Comparison of ENCODE assay signal across 8 cellular contexts in genomic region chrX:39855748-39856129, GRCh38.
A peak's percentile ranks its signal among the peaks of the same experiment; 100 is the strongest.
DNase-seq lines count a peak whose midpoint lies in the region; ATAC-seq and TF ChIP-seq lines count a peak whose summit lies in the region.

No MANE protein-coding gene starts in this region.

- CTCF ChIA-PET in SK-N-SH (lab: Yijun Ruan, JAX), result no interaction called here
- CTCF ChIA-PET in activated naive CD4-positive, alpha-beta T cell treated with anti-CD3 and anti-CD28 coated beads, Interleukin-2, amount 10 ng/mL, durations not matched to agents 7 days and 5 days (lab: Charles Lee), result interaction anchor here (1.7 kb wide), 1 partner anchor 18 kb away, joined by 6 read pairs; no protein-coding TSS in a partner anchor

- no peaks in the 10 kb centered on the region for H3K36me3 ChIP-seq in SK-N-SH (replicated peaks in 1 of 2; ENCODE audit: control insufficient read depth in 1 of 2, insufficient read depth in 2 of 2, low read length in 1 of 2)
- H3K36me3 ChIP-seq in mucosa of rectum (ENCODE audit: control insufficient read depth in 2 of 2, insufficient read depth in 2 of 2, low read length in 2 of 2), result no peaks in the 10 kb centered on the region
- no peaks in the 10 kb centered on the region for H3K36me3 ChIP-seq in vagina

- peaks cover 8% of the 10 kb centered on the region for H3K36me3 Mint-ChIP-seq in activated naive CD4-positive, alpha-beta T cell treated with anti-CD3 and anti-CD28 coated beads, Interleukin-2, amount 10 ng/mL, durations not matched to agents 7 days and 5 days

- H3K9me3 ChIP-seq in SK-N-SH (no peaks in the 10 kb centered on the region), mucosa of rectum (ENCODE audit: control insufficient read depth in 2 of 2, low read length in 2 of 2) (peaks cover 0 to 3% of the 10 kb centered on the region in 2 donors), vagina (no peaks in the 10 kb centered on the region)

- H4K20me1 ChIP-seq in SK-N-SH (ENCODE audit: insufficient read depth), result no peaks in the 10 kb centered on the region

- intact Hi-C loops in vagina (cut with DNase I), result no loop called here

- H3K4me2 ChIP-seq in SK-N-SH, result no peak overlapping the region

- no peak overlapping the region for H2AFZ ChIP-seq in SK-N-SH (ENCODE audit: low read depth)

- H3K4me1 Mint-ChIP-seq in activated naive CD4-positive, alpha-beta T cell treated with anti-CD3 and anti-CD28 coated beads, Interleukin-2, amount 10 ng/mL, durations not matched to agents 7 days and 5 days, result peaks cover 72% of the 10 kb centered on the region

- POLR2A ChIA-PET in SK-N-SH (lab: Yijun Ruan, JAX), result no interaction called here

- TF ChIP-seq POLR2A in vagina (IDR thresholded peaks at IDR 0.05), result no peak

- no peaks in the 10 kb centered on the region for H3K27me3 Mint-ChIP-seq in activated naive CD4-positive, alpha-beta T cell treated with anti-CD3 and anti-CD28 coated beads, Interleukin-2, amount 10 ng/mL, durations not matched to agents 7 days and 5 days

- no peaks in the 10 kb centered on the region for H3F3A ChIP-seq in SK-N-SH (replicated peaks; ENCODE audit: insufficient read depth)

- H3K79me2 ChIP-seq in SK-N-SH (ENCODE audit: insufficient read depth), result no peaks in the 10 kb centered on the region

- TF ChIP-seq RAD21 in SK-N-SH (IDR thresholded peaks at IDR 0.05; ENCODE audit: low read length), result no peak

- peak; percentile 48 for ATAC-seq in GM21526 (IDR thresholded peaks at IDR 0.05; ENCODE audit: low FRiP score, unreplicated experiment)

- 69% methylated on average over 6 of the region's 10 CpGs for WGBS in SK-N-SH (ENCODE audit: low lambda C conversion rate)

- no peaks in the 10 kb centered on the region for H3K9me3 Mint-ChIP-seq in activated naive CD4-positive, alpha-beta T cell treated with anti-CD3 and anti-CD28 coated beads, Interleukin-2, amount 10 ng/mL, durations not matched to agents 7 days and 5 days

- peak overlapping the region; percentile 84 for H3K4me3 Mint-ChIP-seq in activated naive CD4-positive, alpha-beta T cell treated with anti-CD3 and anti-CD28 coated beads, Interleukin-2, amount 10 ng/mL, durations not matched to agents 7 days and 5 days

- peak overlapping the region; percentile 51; the same call in 1 of the 2 replicates for H3K4me3 ChIP-seq in Jurkat, Clone E6-1 (ENCODE audit: low read length)
- H3K4me3 ChIP-seq in SK-N-SH (ENCODE audit: low read depth in 2 of 2, low read length in 1 of 2) (no peak overlapping the region), mucosa of rectum (ENCODE audit: low read length in 2 of 2) (peak overlapping the region in 1 of 2 donors; percentile 58), vagina (no peak overlapping the region)

- H3K9ac ChIP-seq in SK-N-SH, result no peak overlapping the region
- no peak overlapping the region for H3K9ac ChIP-seq in mucosa of rectum (ENCODE audit: low read depth in 1 of 2, low read length in 2 of 2)

- DNase-seq in DMS 273 treated with DMSO at 0.1 percent for 48 hours (lab: John Stamatoyannopoulos, UW) (peak; percentile 54), SK-N-SH (no peak), vagina (ENCODE audit: extremely low spot score in 2 of 2) (no peak), NCI-H2196 treated with DMSO at 0.1 percent for 48 hours (lab: John Stamatoyannopoulos, UW; ENCODE audit: unreplicated experiment) (no peak)
- DNase-seq in Jurkat, Clone E6-1 (ENCODE audit: low read depth, low spot score), result peak; percentile 66
- DNase-seq in activated naive CD4-positive, alpha-beta T cell treated with anti-CD3 and anti-CD28 coated beads, Interleukin-2, amount 10 ng/mL, durations not matched to agents 7 days and 5 days, result peak; percentile 83

- TF ChIP-seq CTCF in SK-N-SH (IDR thresholded peaks at IDR 0.05) (no peak), vagina (IDR thresholded peaks at IDR 0.05) (no peak)

- H3K27ac ChIP-seq in SK-N-SH (ENCODE audit: low read depth in 2 of 2, low read length in 1 of 2), result no peak overlapping the region
- peak overlapping the region; percentile 19 to 68 for H3K27ac ChIP-seq in mucosa of rectum (ENCODE audit: low read depth in 2 of 2, low read length in 2 of 2)
- no peak overlapping the region for H3K27ac ChIP-seq in vagina

- no peaks in the 10 kb centered on the region; the same call in 1 of the 2 replicates for H3K27me3 ChIP-seq in SK-N-SH (ENCODE audit: insufficient read depth)
- no peaks in the 10 kb centered on the region for H3K27me3 ChIP-seq in mucosa of rectum (ENCODE audit: control insufficient read depth in 2 of 2, insufficient read depth in 2 of 2, low read length in 2 of 2)
- H3K27me3 ChIP-seq in vagina, result no peaks in the 10 kb centered on the region

- H3K4me1 ChIP-seq in SK-N-SH (ENCODE audit: control insufficient read depth in 1 of 2, insufficient read depth in 2 of 2, low read depth in 1 of 2, low read length in 1 of 2) (peaks cover 14 to 35% of the 10 kb centered on the region in 2 experiments; a peak in 2 of 4 replicates), mucosa of rectum (ENCODE audit: control insufficient read depth in 2 of 2, insufficient read depth in 2 of 2, low read length in 2 of 2) (peaks cover 0 to 7% of the 10 kb centered on the region in 2 donors), vagina (no peaks in the 10 kb centered on the region)

- peak overlapping the region; percentile 100 for H3K27ac Mint-ChIP-seq in activated naive CD4-positive, alpha-beta T cell treated with anti-CD3 and anti-CD28 coated beads, Interleukin-2, amount 10 ng/mL, durations not matched to agents 7 days and 5 days

- no peaks in the 10 kb centered on the region for H3K9me2 ChIP-seq in SK-N-SH

- no peak for TF ChIP-seq EP300 in SK-N-SH (IDR thresholded peaks at IDR 0.05; ENCODE audit: borderline replicate concordance in 1 of 2, low read depth in 1 of 2, low read length in 1 of 2)

TF ChIP-seq in SK-N-SH, 30 proteins besides CTCF, POLR2A, EP300 and RAD21:
- no peak for TF ChIP-seq TEAD4 (IDR thresholded peaks at IDR 0.05; ENCODE audit: borderline replicate concordance, insufficient read depth)
- TF ChIP-seq CHD2 (IDR thresholded peaks at IDR 0.05; ENCODE audit: low read length, partially characterized antibody), result no peak
- TF ChIP-seq FOSL2 (IDR thresholded peaks at IDR 0.05; ENCODE audit: borderline replicate concordance, low read depth), result peak; percentile 20; the same call in 1 of the 2 replicates
- no peak for TF ChIP-seq YY1 (IDR thresholded peaks at IDR 0.05; ENCODE audit: low read depth)
- no peak for TF ChIP-seq RXRA (IDR thresholded peaks at IDR 0.05; ENCODE audit: borderline replicate concordance, low read depth)
- TF ChIP-seq JUND (IDR thresholded peaks at IDR 0.05), result no peak
- TF ChIP-seq PBX3 (IDR thresholded peaks at IDR 0.05), result no peak
- TF ChIP-seq RFX5 (IDR thresholded peaks at IDR 0.05; ENCODE audit: low read length), result peak; percentile 63; the same call in 1 of the 2 replicates
- TF ChIP-seq MEF2A (IDR thresholded peaks at IDR 0.05; ENCODE audit: borderline replicate concordance, low read depth), result peak; percentile 66; the same call in 1 of the 2 replicates
- no peak for TF ChIP-seq NRF1 (IDR thresholded peaks at IDR 0.05; ENCODE audit: low read depth, low read length)

Comparison
In these comparisons a context has a peak if more than half of its experiments do, and no peak if none do; other contexts are left out.
1. DNase-seq: peak in DMS 273 treated with DMSO at 0.1 percent for 48 hours (single experiment), Jurkat, Clone E6-1 (single experiment) and activated naive CD4-positive, alpha-beta T cell treated with anti-CD3 and anti-CD28 coated beads, Interleukin-2, amount 10 ng/mL, durations not matched to agents 7 days and 5 days (single experiment); none in SK-N-SH (single experiment), vagina (0 of 2) and NCI-H2196 treated with DMSO at 0.1 percent for 48 hours (single experiment).
2. H3K27ac ChIP-seq: peak in mucosa of rectum (2 of 2); none in SK-N-SH (0 of 2) and vagina (single experiment).